30 cellular contexts compared by ENCODE assay signal in genomic region chr17:9004961-9005285, GRCh38. TPM values are rescaled to one million over a fixed set of nuclear protein-coding genes. Genes with fewer than 3 reads are reported as not detected.
DNase-seq lines count a peak whose midpoint lies in the region; ATAC-seq and TF ChIP-seq lines count a peak whose summit lies in the region.
"Had no signal": no experiment of that assay in that cellular context is flagged by ENCODE, and none has a peak within 500 bp of the region (broad histone marks: within the 10 kb centered on the region; RNA-seq: fewer than 3 reads in every experiment).

No MANE protein-coding gene starts in this region.

- H3K36me3 Mint-ChIP-seq in CD4-positive, alpha-beta memory T cell, result peaks cover 0 to 7% of the 10 kb centered on the region in 2 donors
- peaks cover 5% of the 10 kb centered on the region for H3K36me3 Mint-ChIP-seq in effector memory CD8-positive, alpha-beta T cell (ENCODE audit: insufficient read depth)
- H3K36me3 Mint-ChIP-seq in naive thymus-derived CD8-positive, alpha-beta T cell, result peaks cover 0 to 10% (median 8%) of the 10 kb centered on the region in 3 donors
- H3K36me3 Mint-ChIP-seq in progenitor cell of endocrine pancreas (ENCODE audit: insufficient read depth) (no peaks in the 10 kb centered on the region), chondrocyte (ENCODE audit: low read depth) (peaks cover 2% of the 10 kb centered on the region)

- no peak overlapping the region for H3K27ac Mint-ChIP-seq in CD4-positive, alpha-beta memory T cell
- no peak overlapping the region for H3K27ac Mint-ChIP-seq in effector memory CD8-positive, alpha-beta T cell
- no peak overlapping the region for H3K27ac Mint-ChIP-seq in naive thymus-derived CD8-positive, alpha-beta T cell
- H3K27ac Mint-ChIP-seq in progenitor cell of endocrine pancreas, result no peak overlapping the region
- no peak overlapping the region for H3K27ac Mint-ChIP-seq in chondrocyte (ENCODE audit: unreplicated experiment)
- H3K27ac Mint-ChIP-seq: activated B cell treated with CpG ODN at 0.5 μM for 24 hours; activated T-helper 2 cell treated with anti-CD3 and anti-CD28 coated beads, Interferon-gamma antibody, Interleukin-2, Interleukin-4, amounts not matched to agents 10 μg/mL and 5 μg/mL and 100 μg/mL, durations not matched to agents 14 hours and 24 hours and 36 hours; dendritic cell treated with granulocyte-macrophage colony-stimulating factor and Interleukin-4, amounts not matched to agents 40 ng/mL and 50 ng/mL, for 4 days had no signal

- peaks cover 6 to 22% (median 15%) of the 10 kb centered on the region in 4 donors for H3K4me1 Mint-ChIP-seq in CD4-positive, alpha-beta memory T cell
- H3K4me1 Mint-ChIP-seq in effector memory CD8-positive, alpha-beta T cell (ENCODE audit: low read depth in 2 of 2), result peaks cover 7 to 13% of the 10 kb centered on the region in 2 donors
- H3K4me1 Mint-ChIP-seq in naive thymus-derived CD8-positive, alpha-beta T cell, result peaks cover 4 to 25% (median 17%) of the 10 kb centered on the region in 4 donors
- H3K4me1 Mint-ChIP-seq in progenitor cell of endocrine pancreas (ENCODE audit: low read depth), result peaks cover 7% of the 10 kb centered on the region
- peaks cover 4% of the 10 kb centered on the region for H3K4me1 Mint-ChIP-seq in chondrocyte (ENCODE audit: low read depth)

- no peak overlapping the region for H3K27ac ChIP-seq in CD4-positive, alpha-beta memory T cell (ENCODE audit: low read depth, low read length)
- H3K27ac ChIP-seq: BLaER1 treated with 17β-estradiol and CSF1 and Interleukin-3, amounts not matched to agents 10 nM and 100 nM; heart right ventricle; lower lobe of right lung; psoas muscle; upper lobe of left lung had no signal

- intact Hi-C loops in CD4-positive, alpha-beta memory T cell (cut with micrococcal nuclease), result no loop called here

- no peaks in the 10 kb centered on the region for H3K9me3 ChIP-seq in CD4-positive, alpha-beta memory T cell (ENCODE audit: control insufficient read depth in 1 of 2, low read length in 2 of 2)
- H3K9me3 ChIP-seq: esophagus muscularis mucosa, lower lobe of right lung, mucosa of descending colon, psoas muscle, upper lobe of left lung had no signal

- H3K4me3 Mint-ChIP-seq in CD4-positive, alpha-beta memory T cell, result peak overlapping the region in 6 of 8 donors; percentile 39 to 76 (median 64)
- peak overlapping the region; percentile 6 to 14 for H3K4me3 Mint-ChIP-seq in effector memory CD8-positive, alpha-beta T cell
- peak overlapping the region in 8 of 10 donors; percentile 50 to 84 (median 65) for H3K4me3 Mint-ChIP-seq in naive thymus-derived CD8-positive, alpha-beta T cell
- H3K4me3 Mint-ChIP-seq in progenitor cell of endocrine pancreas (ENCODE audit: low read depth), result no peak overlapping the region
- H3K4me3 Mint-ChIP-seq in chondrocyte (ENCODE audit: unreplicated experiment), result no peak overlapping the region
- H3K4me3 Mint-ChIP-seq: dendritic cell treated with granulocyte-macrophage colony-stimulating factor and Interleukin-4, amounts not matched to agents 40 ng/mL and 50 ng/mL, for 4 days had no signal

- DNase-seq in CD4-positive, alpha-beta memory T cell, result no peak
- DNase-seq in H7 (peak; percentile 59), progenitor cell of endocrine pancreas (ENCODE audit: low spot score, unreplicated experiment) (no peak), NCI-H774 (lab: John Stamatoyannopoulos, UW) (no peak), chondrocyte (ENCODE audit: low spot score) (no peak)
- DNase-seq in effector memory CD8-positive, alpha-beta T cell, result no peak
- no peak for DNase-seq in naive thymus-derived CD8-positive, alpha-beta T cell
- DNase-seq: activated B cell treated with CpG ODN at 0.5 μM for 24 hours; central memory CD4-positive, alpha-beta T cell; DMS79; foreskin fibroblast; heart right ventricle; Karpas-422; lower lobe of right lung; mucosa of descending colon; NCI-H1436; NCI-H2081; NCI-H524 treated with DMSO at 0.1 percent for 48 hours; psoas muscle; stimulated activated CD4-positive, alpha-beta T cell treated with anti-CD3 and anti-CD28 coated beads, Interleukin-4, amount 100 ng/mL, for 4 hours; substantia nigra; T-helper 1 cell had no signal

- peaks cover 0 to 19% (median 8%) of the 10 kb centered on the region in 8 donors for H3K9me3 Mint-ChIP-seq in CD4-positive, alpha-beta memory T cell
- no peaks in the 10 kb centered on the region for H3K9me3 Mint-ChIP-seq in effector memory CD8-positive, alpha-beta T cell
- peaks cover 0 to 21% (median 4%) of the 10 kb centered on the region in 9 donors for H3K9me3 Mint-ChIP-seq in naive thymus-derived CD8-positive, alpha-beta T cell
- H3K9me3 Mint-ChIP-seq in progenitor cell of endocrine pancreas (ENCODE audit: low read depth), result no peaks in the 10 kb centered on the region
- peaks cover 5% of the 10 kb centered on the region for H3K9me3 Mint-ChIP-seq in chondrocyte (ENCODE audit: low read depth)
- H3K9me3 Mint-ChIP-seq: activated B cell treated with CpG ODN at 0.5 μM for 24 hours; activated T-helper 2 cell treated with anti-CD3 and anti-CD28 coated beads, Interferon-gamma antibody, Interleukin-2, Interleukin-4, amounts not matched to agents 10 μg/mL and 5 μg/mL and 100 μg/mL, durations not matched to agents 14 hours and 24 hours and 36 hours; dendritic cell treated with granulocyte-macrophage colony-stimulating factor and Interleukin-4, amounts not matched to agents 40 ng/mL and 50 ng/mL, for 4 days had no signal

- POLR2A ChIA-PET in CD4-positive, alpha-beta memory T cell (lab: Charles Lee; ENCODE audit: partially characterized antibody), result no interaction called here
- POLR2A ChIA-PET in naive thymus-derived CD8-positive, alpha-beta T cell (lab: Charles Lee), result no interaction called here

- peaks cover 8% of the 10 kb centered on the region for H3K4me1 ChIP-seq in CD4-positive, alpha-beta memory T cell (ENCODE audit: insufficient read depth, low read length)
- H3K4me1 ChIP-seq: psoas muscle had no signal

- CTCF ChIA-PET in CD4-positive, alpha-beta memory T cell (lab: Charles Lee; ENCODE audit: partially characterized antibody), result no interaction called here

- peaks cover 50 to 56% of the 10 kb centered on the region in 2 donors for H3K27me3 Mint-ChIP-seq in CD4-positive, alpha-beta memory T cell
- peaks cover 75 to 94% of the 10 kb centered on the region in 2 donors for H3K27me3 Mint-ChIP-seq in effector memory CD8-positive, alpha-beta T cell
- H3K27me3 Mint-ChIP-seq in naive thymus-derived CD8-positive, alpha-beta T cell, result peaks cover 38 to 91% (median 62%) of the 10 kb centered on the region in 5 donors
- H3K27me3 Mint-ChIP-seq in progenitor cell of endocrine pancreas (peaks cover 85% of the 10 kb centered on the region), chondrocyte (ENCODE audit: low read depth) (peaks cover 49% of the 10 kb centered on the region)

- no peak for TF ChIP-seq CTCF in progenitor cell of endocrine pancreas (IDR thresholded peaks at IDR 0.05; ENCODE audit: unreplicated experiment)
- no peak for TF ChIP-seq CTCF in chondrocyte (IDR thresholded peaks at IDR 0.05)

- H3K36me3 ChIP-seq in CD4-positive, alpha-beta memory T cell (ENCODE audit: insufficient read depth, low read length), result no peaks in the 10 kb centered on the region
- no peaks in the 10 kb centered on the region for H3K36me3 ChIP-seq in H7 (replicated peaks; ENCODE audit: control insufficient read depth, insufficient read depth, low read length)
- H3K36me3 ChIP-seq: BLaER1 treated with 17β-estradiol and CSF1 and Interleukin-3, amounts not matched to agents 10 nM and 100 nM; esophagus muscularis mucosa; heart right ventricle; lower lobe of right lung; upper lobe of left lung had no signal

- peaks cover 7% of the 10 kb centered on the region for H3K27me3 ChIP-seq in CD4-positive, alpha-beta memory T cell (ENCODE audit: insufficient read depth, low read length)
- peaks cover 69% of the 10 kb centered on the region for H3K27me3 ChIP-seq in H7 (ENCODE audit: control insufficient read depth, insufficient read depth, low read length)

- no peak overlapping the region for H3K4me3 ChIP-seq in CD4-positive, alpha-beta memory T cell (ENCODE audit: low read length in 2 of 2)
- H3K4me3 ChIP-seq in H7 (ENCODE audit: insufficient read depth, low read depth, low read length), result no peak overlapping the region
- H3K4me3 ChIP-seq: mucosa of descending colon, psoas muscle had no signal

- ATAC-seq in effector memory CD8-positive, alpha-beta T cell (replicated peaks), result no peak
- no peak for ATAC-seq in naive thymus-derived CD8-positive, alpha-beta T cell
- ATAC-seq: HCT116, HepG2, mucosa of descending colon, psoas muscle had no signal

RNA-seq across cellular contexts. Expression of gene NTN1, which starts 16.4 kb away (rescaled TPM):
- not detected for total RNA-seq in CD4-positive, alpha-beta memory T cell
- polyA plus RNA-seq in CD4-positive, alpha-beta memory T cell, result under 1 TPM in 1 of 2 donors, not detected in 1; 0.02 TPM
- total RNA-seq in H7 (2014; rRNA removed; shearing (Covaris generic)), result 8.9 and 19.1 TPM in 2 replicates
- total RNA-seq in naive thymus-derived CD8-positive, alpha-beta T cell, result under 1 TPM in 1 of 2 experiments, not detected in 1; 0.05 TPM
- not detected for polyA plus RNA-seq in naive thymus-derived CD8-positive, alpha-beta T cell
- total RNA-seq in progenitor cell of endocrine pancreas, result 3.3 and 4.4 TPM in 2 replicates
- total RNA-seq in chondrocyte, result 3.3 to 4.3 TPM (median 4.0 TPM) in 3 replicates

RNA-seq across cellular contexts. Expression of gene PIK3R5, which starts 39.4 kb away (rescaled TPM):
- total RNA-seq in CD4-positive, alpha-beta memory T cell, result 10 to 100 TPM; 85.1 to 89.4 TPM
- 10 to 100 TPM; 18.5 to 62.0 TPM for polyA plus RNA-seq in CD4-positive, alpha-beta memory T cell
- total RNA-seq in H7 (2014; rRNA removed; shearing (Covaris generic)), result 13.3 and 33.6 TPM in 2 replicates
- 100 to 1,000 TPM in 1 of 2 experiments, 10 to 100 TPM in 1; 94.1 to 104 TPM for total RNA-seq in naive thymus-derived CD8-positive, alpha-beta T cell
- 10 to 100 TPM; 20.0 to 44.0 (median 25.8) TPM for polyA plus RNA-seq in naive thymus-derived CD8-positive, alpha-beta T cell
- total RNA-seq in progenitor cell of endocrine pancreas (0.29 and 0.50 TPM in 2 replicates), chondrocyte (0.08 TPM in 1 of 3 replicates, not detected in the others)
- total RNA-seq: HepG2 had no signal
- polyA plus RNA-seq: AG04450, HepG2 had no signal

Comparison
In these comparisons a context has a peak if more than half of its experiments do, and no peak if none do; other contexts are left out.
1. H3K4me3 Mint-ChIP-seq: peak in CD4-positive, alpha-beta memory T cell (6 of 8), effector memory CD8-positive, alpha-beta T cell (2 of 2) and naive thymus-derived CD8-positive, alpha-beta T cell (8 of 10); none in progenitor cell of endocrine pancreas (single experiment) and chondrocyte (single experiment).